Comparison of ENCODE assay signal across 1 cellular context in the genomic region with DNA sequence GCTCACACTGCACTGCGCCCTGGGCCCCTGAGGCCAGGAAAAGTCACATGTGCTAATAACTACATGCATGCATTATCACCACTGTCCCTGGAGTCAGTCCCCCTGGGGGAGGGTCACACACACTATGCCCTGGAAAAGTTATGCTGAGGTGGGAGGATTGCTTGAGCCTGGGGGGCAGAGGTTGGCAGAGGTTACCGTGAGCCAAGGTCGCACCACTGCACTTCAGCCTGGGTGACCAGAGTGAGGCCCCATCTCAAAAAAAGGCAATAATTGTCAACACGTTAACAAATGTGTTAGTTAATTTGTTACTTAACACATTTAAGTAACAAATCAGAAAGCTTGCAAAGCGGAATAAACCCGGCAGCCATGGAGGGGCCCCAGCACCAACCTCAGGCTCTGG.
TF ChIP-seq lines count a peak whose summit lies in the region.

No MANE protein-coding gene starts in this region.

TF ChIP-seq in GM23338, 12 proteins besides CTCF, POLR2A, EP300 and RAD21 (continued from another document):
- TF ChIP-seq STAT1 (IDR thresholded peaks at IDR 0.05; ENCODE audit: unreplicated experiment) (no peak), NANOG (IDR thresholded peaks at IDR 0.05; ENCODE audit: borderline replicate concordance) (no peak)
